In the genomic region with DNA sequence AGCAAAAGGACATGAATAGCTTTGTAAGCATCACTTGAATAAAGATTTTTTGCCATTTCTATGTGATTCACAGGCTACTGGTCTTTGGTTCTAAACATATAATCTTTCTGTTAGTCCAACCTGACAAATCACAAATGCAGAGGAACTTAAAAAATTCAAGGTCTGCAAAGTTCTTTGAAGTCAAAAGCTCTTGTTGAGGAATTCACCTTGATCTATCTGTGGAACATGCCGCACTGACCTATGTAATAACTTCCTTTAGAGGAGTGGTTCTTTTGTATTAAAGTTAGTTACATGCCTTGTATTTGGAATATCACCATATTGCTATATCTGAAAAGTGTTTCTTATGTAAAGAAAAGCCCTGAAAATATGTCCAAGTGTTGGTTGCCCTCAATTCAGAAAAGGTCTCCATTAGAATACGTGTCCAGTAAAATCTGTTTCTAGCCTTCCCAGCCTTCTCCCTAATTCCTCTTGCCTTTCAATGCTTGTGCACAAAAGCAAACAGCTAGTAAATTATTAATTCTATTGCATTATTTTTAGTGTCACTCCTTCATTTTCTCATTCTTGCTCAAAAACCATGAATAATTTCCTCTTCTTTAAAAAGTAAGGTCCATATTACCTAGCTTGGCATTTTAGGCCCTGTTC, we compare ENCODE assay signal across 25 cellular contexts.
"Had no signal": no experiment of that assay in that cellular context is flagged by ENCODE, and none has a peak within 500 bp of the region (broad histone marks: within the 10 kb centered on the region; RNA-seq: fewer than 3 reads in every experiment).

No MANE protein-coding gene starts in this region.

- H3K36me3 Mint-ChIP-seq: mesothelial cell of epicardium had no signal

- H3K27me3 Mint-ChIP-seq: dendritic cell treated with granulocyte-macrophage colony-stimulating factor and Interleukin-4, amounts not matched to agents 40 ng/mL and 50 ng/mL, for 4 days; effector memory CD8-positive, alpha-beta T cell had no signal

- H3K4me3 Mint-ChIP-seq: dendritic cell treated with granulocyte-macrophage colony-stimulating factor and Interleukin-4, amounts not matched to agents 40 ng/mL and 50 ng/mL, for 4 days; effector memory CD8-positive, alpha-beta T cell; mesothelial cell of epicardium had no signal

- H3K4me3 ChIP-seq: colonic mucosa, esophagus muscularis mucosa, gastroesophageal sphincter, heart right ventricle, left ventricle myocardium inferior, lower lobe of right lung, mucosa of descending colon had no signal

- H3K9me3 ChIP-seq: colonic mucosa, esophagus muscularis mucosa, gastroesophageal sphincter, heart right ventricle, left ventricle myocardium inferior, lower lobe of right lung, mucosa of descending colon had no signal

- H3K36me3 ChIP-seq: colonic mucosa, esophagus muscularis mucosa, gastroesophageal sphincter, heart right ventricle, left ventricle myocardium inferior, lower lobe of right lung had no signal

- FAIRE-seq: endometrium, frontal cortex, islet of Langerhans, keratinocyte had no signal

- H3K27me3 ChIP-seq: colonic mucosa, esophagus muscularis mucosa, foreskin keratinocyte, gastroesophageal sphincter, heart right ventricle had no signal

- H3K27ac ChIP-seq: colonic mucosa, epithelial cell of prostate, esophagus muscularis mucosa, foreskin keratinocyte, gastroesophageal sphincter, heart right ventricle, left ventricle myocardium inferior, lower lobe of right lung had no signal

- ATAC-seq: effector memory CD8-positive, alpha-beta T cell; gastroesophageal sphincter; heart right ventricle; left cardiac atrium; lower lobe of right lung; mucosa of descending colon had no signal

- H3K27ac Mint-ChIP-seq: dendritic cell treated with granulocyte-macrophage colony-stimulating factor and Interleukin-4, amounts not matched to agents 40 ng/mL and 50 ng/mL, for 4 days; effector memory CD8-positive, alpha-beta T cell; endodermal cell; mesothelial cell of epicardium had no signal

- H3K4me1 ChIP-seq: colonic mucosa, esophagus muscularis mucosa, foreskin keratinocyte, gastroesophageal sphincter, heart right ventricle, left ventricle myocardium inferior, lower lobe of right lung had no signal

- DNase-seq: cerebellar nuclear complex; colonic mucosa; cortex of kidney; effector CD8-positive, alpha-beta T cell; effector memory CD8-positive, alpha-beta T cell; endodermal cell; glutamatergic neuron; head of caudate nucleus; heart right ventricle; hippocampal formation; left cardiac atrium; left ventricle myocardium inferior; lower lobe of right lung; mesenchymal stem cell; mucosa of descending colon had no signal
